Comparison of ENCODE assay signal across 24 cellular contexts in the genomic region with DNA sequence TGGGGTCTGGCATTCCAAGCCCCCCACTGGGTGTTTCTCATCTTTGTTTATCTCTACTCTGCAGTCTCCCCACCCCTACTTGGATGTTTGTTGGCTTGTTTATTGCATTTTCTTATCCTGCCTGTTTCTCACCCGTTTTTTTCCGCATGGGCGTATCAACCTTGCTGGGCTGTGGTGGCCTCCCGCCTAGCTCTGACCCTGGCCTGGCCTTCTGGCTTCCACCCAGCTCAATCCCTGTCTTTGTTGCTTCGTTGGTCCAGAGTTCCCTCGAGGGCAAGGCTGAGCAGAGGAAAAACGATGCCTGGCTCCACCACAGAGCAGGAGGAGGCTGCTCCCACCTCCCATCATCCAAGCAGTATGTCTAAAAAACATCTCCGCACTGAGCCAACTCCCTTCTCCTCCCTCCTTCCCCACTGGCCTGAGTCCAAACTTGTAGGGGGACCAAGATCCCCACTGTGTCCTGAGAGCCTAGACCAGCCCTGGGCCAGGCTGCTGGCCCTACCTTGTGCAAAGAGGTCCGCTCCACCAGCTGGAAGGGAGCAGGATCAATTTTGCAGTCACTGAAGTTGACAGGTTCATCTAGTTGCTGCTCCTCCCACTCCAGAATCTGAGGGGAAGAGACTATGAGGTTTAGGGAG. TPM values are rescaled to one million over a fixed set of nuclear protein-coding genes. Genes with fewer than 3 reads are reported as not detected.
DNase-seq lines count a peak whose midpoint lies in the region; ATAC-seq and TF ChIP-seq lines count a peak whose summit lies in the region.
"Had no signal": no experiment of that assay in that cellular context is flagged by ENCODE, and none has a peak within 500 bp of the region (broad histone marks: within the 10 kb centered on the region; RNA-seq: fewer than 3 reads in every experiment).

No MANE protein-coding gene starts in this region.

- H4K20me1 ChIP-seq in neural progenitor cell (ENCODE audit: low read depth) = peaks cover 19% of the 10 kb centered on the region

- H3F3A ChIP-seq in neural progenitor cell (ENCODE audit: low read depth) = peaks cover 16% of the 10 kb centered on the region

- in situ Hi-C loops in gastrocnemius medialis (cut with MboI; ENCODE audit: low sequenced_read_pairs in 4 of 4) = loop anchor here in 3 of 4 donors (25.0 kb wide), 3 partner anchors 411 to 461 kb away; a partner anchor contains a TSS

- no peak overlapping the region for H3K9ac ChIP-seq in neural progenitor cell

- no peaks in the 10 kb centered on the region for H3K79me2 ChIP-seq in neural progenitor cell (ENCODE audit: low read depth)

- H3K27me3 Mint-ChIP-seq in glutamatergic neuron (ENCODE audit: unreplicated experiment) (peaks cover 10% of the 10 kb centered on the region), neural progenitor cell (ENCODE audit: insufficient read depth, low read depth) (peaks cover 9% of the 10 kb centered on the region), Calu3 (ENCODE audit: unreplicated experiment) (no peaks in the 10 kb centered on the region)
- H3K27me3 Mint-ChIP-seq in naive thymus-derived CD4-positive, alpha-beta T cell = no peaks in the 10 kb centered on the region
- H3K27me3 Mint-ChIP-seq: activated CD4-positive, alpha-beta T cell treated with anti-CD3 and anti-CD28 coated beads, Interleukin-2, amount 10 ng/mL, durations not matched to agents 7 days and 5 days had no signal

- H3K27ac Mint-ChIP-seq in glutamatergic neuron (ENCODE audit: unreplicated experiment) = peak overlapping the region; percentile 90
- H3K27ac Mint-ChIP-seq in neural progenitor cell = peak overlapping the region; percentile 75
- H3K27ac Mint-ChIP-seq in naive thymus-derived CD4-positive, alpha-beta T cell = no peak overlapping the region
- H3K27ac Mint-ChIP-seq in Calu3 (ENCODE audit: unreplicated experiment) = no peak overlapping the region
- H3K27ac Mint-ChIP-seq: activated CD4-positive, alpha-beta T cell treated with anti-CD3 and anti-CD28 coated beads, Interleukin-2, amount 10 ng/mL, durations not matched to agents 7 days and 5 days had no signal

- H3K4me1 Mint-ChIP-seq in glutamatergic neuron (ENCODE audit: low read depth, unreplicated experiment) (peaks cover 10% of the 10 kb centered on the region), neural progenitor cell (peaks cover 40% of the 10 kb centered on the region), Calu3 (ENCODE audit: low read depth, unreplicated experiment) (peaks cover 15% of the 10 kb centered on the region)
- peaks cover 0 to 7% (median 0%) of the 10 kb centered on the region in 7 donors for H3K4me1 Mint-ChIP-seq in naive thymus-derived CD4-positive, alpha-beta T cell
- H3K4me1 Mint-ChIP-seq: CD14-positive monocyte had no signal

- H3K9me3 ChIP-seq in neural progenitor cell (ENCODE audit: low read depth) = no peaks in the 10 kb centered on the region
- H3K9me3 ChIP-seq in gastrocnemius medialis = no peaks in the 10 kb centered on the region
- no peaks in the 10 kb centered on the region for H3K9me3 ChIP-seq in naive thymus-derived CD4-positive, alpha-beta T cell (ENCODE audit: control insufficient read depth in 2 of 3, low read length in 3 of 3)
- H3K9me3 ChIP-seq: A549, prostate gland, thoracic aorta had no signal

- H2AFZ ChIP-seq in neural progenitor cell (replicated peaks) = no peak overlapping the region

- no peak overlapping the region for H3K4me2 ChIP-seq in neural progenitor cell
- H3K4me2 ChIP-seq: A549 had no signal

- no peaks in the 10 kb centered on the region for H3K27me3 ChIP-seq in neural progenitor cell
- H3K27me3 ChIP-seq in gastrocnemius medialis = no peaks in the 10 kb centered on the region
- no peaks in the 10 kb centered on the region for H3K27me3 ChIP-seq in naive thymus-derived CD4-positive, alpha-beta T cell (ENCODE audit: control insufficient read depth in 2 of 2, insufficient read depth in 2 of 2, low read length in 2 of 2)

- H3K4me1 ChIP-seq in neural progenitor cell = no peaks in the 10 kb centered on the region
- no peaks in the 10 kb centered on the region for H3K4me1 ChIP-seq in gastrocnemius medialis
- H3K4me1 ChIP-seq in naive thymus-derived CD4-positive, alpha-beta T cell (ENCODE audit: control insufficient read depth in 2 of 2, insufficient read depth in 2 of 2, low read length in 2 of 2) = peaks cover 0 to 7% of the 10 kb centered on the region in 2 donors
- H3K4me1 ChIP-seq: A549, prostate gland had no signal

- no peak overlapping the region for H3K4me3 ChIP-seq in neural progenitor cell
- H3K4me3 ChIP-seq in gastrocnemius medialis = no peak overlapping the region
- H3K4me3 ChIP-seq in naive thymus-derived CD4-positive, alpha-beta T cell (ENCODE audit: low read length) = no peak overlapping the region
- H3K4me3 ChIP-seq: A549, prostate gland, skin epidermis, thoracic aorta had no signal

- no TSS peak for BruUV-seq in Calu3 (replicated peaks; lab: Mats Ljungman, UMichigan)

- CTCF ChIA-PET in naive thymus-derived CD4-positive, alpha-beta T cell (lab: Charles Lee) = interaction anchor here (0.9 to 4.5 kb wide), 3 partner anchors 12 to 198 kb away, joined by 3 to 20 read pairs (median 3); no protein-coding TSS in a partner anchor
- CTCF ChIA-PET in Calu3 (lab: Charles Lee) = interaction anchor here (1.2 to 1.4 kb wide), 2 partner anchors 8 to 11 kb away, joined by 4 read pairs; no protein-coding TSS in a partner anchor

- H3K36me3 Mint-ChIP-seq in glutamatergic neuron (ENCODE audit: unreplicated experiment) (no peaks in the 10 kb centered on the region), neural progenitor cell (peaks cover 19% of the 10 kb centered on the region), Calu3 (ENCODE audit: insufficient read depth, unreplicated experiment) (peaks cover 10% of the 10 kb centered on the region)
- H3K36me3 Mint-ChIP-seq in naive thymus-derived CD4-positive, alpha-beta T cell = no peaks in the 10 kb centered on the region

- intact Hi-C loops in left ventricle myocardium superior (cut with micrococcal nuclease) (no loop called here), Right ventricle myocardium superior (cut with DNase I) (no loop called here), gastrocnemius medialis (cut with DNase I; ENCODE audit: low total_unique reads) (no loop called here), Calu3 (cut with micrococcal nuclease; ENCODE audit: unreplicated experiment) (no loop called here)
- intact Hi-C loops in naive thymus-derived CD4-positive, alpha-beta T cell (cut with micrococcal nuclease) = no loop called here

- H3K9me3 Mint-ChIP-seq in glutamatergic neuron (ENCODE audit: unreplicated experiment) (peaks cover 7% of the 10 kb centered on the region), neural progenitor cell (no peaks in the 10 kb centered on the region), Calu3 (ENCODE audit: low read depth, unreplicated experiment) (no peaks in the 10 kb centered on the region)
- H3K9me3 Mint-ChIP-seq in naive thymus-derived CD4-positive, alpha-beta T cell = no peaks in the 10 kb centered on the region
- H3K9me3 Mint-ChIP-seq: activated CD4-positive, alpha-beta T cell treated with anti-CD3 and anti-CD28 coated beads, Interleukin-2, amount 10 ng/mL, durations not matched to agents 7 days and 5 days had no signal

- no peaks in the 10 kb centered on the region for H3K36me3 ChIP-seq in neural progenitor cell
- H3K36me3 ChIP-seq in gastrocnemius medialis = no peaks in the 10 kb centered on the region
- H3K36me3 ChIP-seq in naive thymus-derived CD4-positive, alpha-beta T cell (ENCODE audit: control insufficient read depth in 2 of 3, insufficient read depth in 3 of 3, low read length in 3 of 3) = no peaks in the 10 kb centered on the region
- H3K36me3 ChIP-seq: prostate gland, thoracic aorta had no signal

- ATAC-seq in left ventricle myocardium superior (no peak), Right ventricle myocardium superior (ENCODE audit: poor library complexity) (no peak), gastrocnemius medialis (no peak)
- no peak for ATAC-seq in naive thymus-derived CD4-positive, alpha-beta T cell
- ATAC-seq: A549 had no signal

- DNase-seq in left ventricle myocardium superior = peak; percentile 15
- no peak for DNase-seq in Right ventricle myocardium superior
- DNase-seq in glutamatergic neuron = no peak
- no peak for DNase-seq in neural progenitor cell (ENCODE audit: low spot score)
- DNase-seq in gastrocnemius medialis = no peak
- DNase-seq in naive thymus-derived CD4-positive, alpha-beta T cell = no peak
- no peak for DNase-seq in Calu3
- DNase-seq in stimulated activated CD4-positive, alpha-beta T cell treated with anti-CD3 and anti-CD28 coated beads, Interleukin-2, amount 100 ng/mL, for 48 hours = no peak
- DNase-seq: activated CD4-positive, alpha-beta T cell treated with anti-CD3 and anti-CD28 coated beads, Interleukin-2, amount 10 ng/mL, durations not matched to agents 7 days and 5 days; activated CD8-positive, alpha-beta memory T cell treated with anti-CD3 and anti-CD28 coated beads, Interleukin-2, amount 50 U/mL, for 4 hours; activated naive CD4-positive, alpha-beta T cell; foreskin fibroblast; left cardiac atrium; NCI-H187; NCI-H446; SHP77 treated with DMSO at 0.1 percent for 48 hours; T-helper 1 cell had no signal

- TF ChIP-seq POLR2A in gastrocnemius medialis (IDR thresholded peaks at IDR 0.05) = no peak

- peak overlapping the region; percentile 61 for H3K4me3 Mint-ChIP-seq in glutamatergic neuron (ENCODE audit: unreplicated experiment)
- H3K4me3 Mint-ChIP-seq in neural progenitor cell = peak overlapping the region; percentile 44
- H3K4me3 Mint-ChIP-seq in naive thymus-derived CD4-positive, alpha-beta T cell = no peak overlapping the region
- no peak overlapping the region for H3K4me3 Mint-ChIP-seq in Calu3 (ENCODE audit: low read depth, unreplicated experiment)
- H3K4me3 Mint-ChIP-seq: activated CD4-positive, alpha-beta T cell treated with anti-CD3 and anti-CD28 coated beads, Interleukin-2, amount 10 ng/mL, durations not matched to agents 7 days and 5 days; CD14-positive monocyte had no signal

- no peak for TF ChIP-seq CTCF in glutamatergic neuron (IDR thresholded peaks at IDR 0.05; ENCODE audit: partially characterized antibody, unreplicated experiment)
- no peak for TF ChIP-seq CTCF in neural progenitor cell (IDR thresholded peaks at IDR 0.05)
- TF ChIP-seq CTCF in gastrocnemius medialis (IDR thresholded peaks at IDR 0.05 in 4 of 5, conservative IDR thresholded peaks at IDR 0.05 in 1 of 5) = no peak
- no peak for TF ChIP-seq CTCF in Calu3 (IDR thresholded peaks at IDR 0.05; ENCODE audit: unreplicated experiment)

- POLR2A ChIA-PET in naive thymus-derived CD4-positive, alpha-beta T cell (lab: Charles Lee) = no interaction called here

- H3K27ac ChIP-seq in neural progenitor cell (no peak overlapping the region), gastrocnemius medialis (no peak overlapping the region)
- H3K27ac ChIP-seq in naive thymus-derived CD4-positive, alpha-beta T cell (ENCODE audit: low read depth, low read length) = no peak overlapping the region
- H3K27ac ChIP-seq: A549, prostate gland, skin epidermis, thoracic aorta had no signal

RNA-seq across cellular contexts. Expression of a gene that starts 9.8 kb away (rescaled TPM):
- total RNA-seq in left ventricle myocardium superior (3.6 TPM), Right ventricle myocardium superior (1.9 TPM), glutamatergic neuron (ENCODE audit: unreplicated experiment) (17.8 TPM), neural progenitor cell (ENCODE audit: low replicate concordance) (16.5 and 38.2 TPM in 2 replicates), gastrocnemius medialis (1 to 10 TPM in 2 of 4 donors, under 1 TPM in 2; 0.62 to 1.2 (median 0.92) TPM), Calu3 (2022) (22.9 and 25.3 TPM in 2 replicates)
- total RNA-seq in naive thymus-derived CD4-positive, alpha-beta T cell = 1 to 10 TPM; 3.5 to 6.0 (median 5.0) TPM
- polyA plus RNA-seq in naive thymus-derived CD4-positive, alpha-beta T cell = 1 to 10 TPM in 1 of 2 donors, under 1 TPM in 1; 0.91 to 1.1 TPM

RNA-seq across cellular contexts. Expression of a gene that starts 9.9 kb away (rescaled TPM):
- total RNA-seq in left ventricle myocardium superior = 26.0 TPM
- total RNA-seq in Right ventricle myocardium superior = 19.9 TPM
- 48.1 TPM for total RNA-seq in glutamatergic neuron (ENCODE audit: unreplicated experiment)
- total RNA-seq in neural progenitor cell (ENCODE audit: low replicate concordance) = 128 and 173 TPM in 2 replicates
- total RNA-seq in gastrocnemius medialis = 10 to 100 TPM; 45.5 to 87.7 (median 53.0) TPM
- total RNA-seq in naive thymus-derived CD4-positive, alpha-beta T cell = 100 to 1,000 TPM in 1 of 5 experiments, 10 to 100 TPM in 4; 34.9 to 112 (median 56.6) TPM
- 10 to 100 TPM; 69.2 to 74.9 TPM for polyA plus RNA-seq in naive thymus-derived CD4-positive, alpha-beta T cell
- total RNA-seq in Calu3 (2022) = 128 and 131 TPM in 2 replicates

RNA-seq across cellular contexts. Expression of a gene that starts 14.2 kb away (rescaled TPM):
- total RNA-seq in left ventricle myocardium superior (41.0 TPM), Right ventricle myocardium superior (36.3 TPM), glutamatergic neuron (ENCODE audit: unreplicated experiment) (51.4 TPM), neural progenitor cell (ENCODE audit: low replicate concordance) (17.2 and 37.7 TPM in 2 replicates), gastrocnemius medialis (10 to 100 TPM; 14.7 to 27.1 (median 18.8) TPM), Calu3 (2022) (24.4 and 29.2 TPM in 2 replicates)
- total RNA-seq in naive thymus-derived CD4-positive, alpha-beta T cell = 10 to 100 TPM in 3 of 5 experiments, 1 to 10 TPM in 2; 5.7 to 13.4 (median 10.3) TPM
- 1 to 10 TPM; 2.2 to 2.5 TPM for polyA plus RNA-seq in naive thymus-derived CD4-positive, alpha-beta T cell

RNA-seq across cellular contexts. Expression of a gene that starts 26.4 kb away (rescaled TPM):
- 0.37 TPM for total RNA-seq in left ventricle myocardium superior
- 0.11 TPM for total RNA-seq in Right ventricle myocardium superior
- 1.6 TPM for total RNA-seq in glutamatergic neuron (ENCODE audit: unreplicated experiment)
- total RNA-seq in neural progenitor cell (ENCODE audit: low replicate concordance) = 0.31 and 2.3 TPM in 2 replicates
- total RNA-seq in gastrocnemius medialis = 1 to 10 TPM in 1 of 4 donors, under 1 TPM in 2, not detected in 1; 0.36 to 2.5 (median 0.69) TPM
- not detected for total RNA-seq in naive thymus-derived CD4-positive, alpha-beta T cell
- polyA plus RNA-seq in naive thymus-derived CD4-positive, alpha-beta T cell = not detected
- total RNA-seq in Calu3 (2022) = not detected in 2 replicates
- total RNA-seq: activated CD4-positive, alpha-beta T cell treated with anti-CD3 and anti-CD28 coated beads, Interleukin-2, amount 10 ng/mL, durations not matched to agents 7 days and 5 days; MCF 10A; myocyte; prostate gland had no signal
- polyA plus RNA-seq: CD14-positive monocyte had no signal

RNA-seq across cellular contexts. Expression of a gene that starts 28.2 kb away (rescaled TPM):
- total RNA-seq in left ventricle myocardium superior = 4.6 TPM
- total RNA-seq in Right ventricle myocardium superior = 7.8 TPM
- total RNA-seq in glutamatergic neuron (ENCODE audit: unreplicated experiment) = 47.1 TPM
- total RNA-seq in neural progenitor cell (ENCODE audit: low replicate concordance) = 2.3 and 6.8 TPM in 2 replicates
- total RNA-seq in gastrocnemius medialis = 1 to 10 TPM; 2.6 to 5.7 (median 3.4) TPM
- not detected for total RNA-seq in naive thymus-derived CD4-positive, alpha-beta T cell
- not detected for polyA plus RNA-seq in naive thymus-derived CD4-positive, alpha-beta T cell
- total RNA-seq in Calu3 (2022) = not detected in 2 replicates
- total RNA-seq: activated CD4-positive, alpha-beta T cell treated with anti-CD3 and anti-CD28 coated beads, Interleukin-2, amount 10 ng/mL, durations not matched to agents 7 days and 5 days; MCF 10A had no signal
- polyA plus RNA-seq: CD14-positive monocyte had no signal

Comparison
In these comparisons a context has a peak if more than half of its experiments do, and no peak if none do; other contexts are left out.
1. H3K27ac Mint-ChIP-seq: peak in glutamatergic neuron (single experiment) and neural progenitor cell (single experiment); none in naive thymus-derived CD4-positive, alpha-beta T cell (0 of 9) and Calu3 (single experiment).
2. H3K4me3 Mint-ChIP-seq: peak in glutamatergic neuron (single experiment) and neural progenitor cell (single experiment); none in naive thymus-derived CD4-positive, alpha-beta T cell (0 of 10) and Calu3 (single experiment).